In genomic region chr22:21000215-21000986, GRCh38 we compare ENCODE assay signal across 8 cellular contexts. TPM values are rescaled to one million over a fixed set of nuclear protein-coding genes. Genes with fewer than 3 reads are reported as not detected.
A peak's percentile ranks its signal among the peaks of the same experiment; 100 is the strongest.
DNase-seq lines count a peak whose midpoint lies in the region; ATAC-seq and TF ChIP-seq lines count a peak whose summit lies in the region.

No MANE protein-coding gene starts in this region.

- no peaks in the 10 kb centered on the region for H3K9me3 Mint-ChIP-seq in activated CD4-positive, alpha-beta T cell treated with anti-CD3 and anti-CD28 coated beads, Interleukin-2, amount 10 ng/mL, durations not matched to agents 24 days and 14 days
- H3K9me3 Mint-ChIP-seq in activated CD8-positive, alpha-beta memory T cell treated with anti-CD3 and anti-CD28 coated beads, Interleukin-2, amount 10 ng/mL, durations not matched to agents 7 days and 5 days (ENCODE audit: low read depth): no peaks in the 10 kb centered on the region
- no peaks in the 10 kb centered on the region for H3K9me3 Mint-ChIP-seq in immature natural killer cell

- H3K4me1 ChIP-seq in testis: peaks cover 21% of the 10 kb centered on the region

- H3K36me3 Mint-ChIP-seq in activated CD4-positive, alpha-beta T cell treated with anti-CD3 and anti-CD28 coated beads, Interleukin-2, amount 10 ng/mL, durations not matched to agents 24 days and 14 days (ENCODE audit: low read depth): peaks cover 21% of the 10 kb centered on the region
- H3K36me3 Mint-ChIP-seq in activated CD8-positive, alpha-beta memory T cell treated with anti-CD3 and anti-CD28 coated beads, Interleukin-2, amount 10 ng/mL, durations not matched to agents 7 days and 5 days: peaks cover 2% of the 10 kb centered on the region
- no peaks in the 10 kb centered on the region for H3K36me3 Mint-ChIP-seq in immature natural killer cell

- CTCF ChIA-PET in activated CD8-positive, alpha-beta memory T cell treated with anti-CD3 and anti-CD28 coated beads, Interleukin-2, amount 10 ng/mL, durations not matched to agents 7 days and 5 days (lab: Charles Lee): interaction anchor here (0.7 to 1.1 kb wide), 5 partner anchors 9 to 197 kb away, joined by 3 to 5 read pairs (median 4); partner anchors contain the start of gene LZTR1

- peak overlapping the region; percentile 69 to 85 for H3K4me3 ChIP-seq in testis

- no peak for ATAC-seq in activated CD8-positive, alpha-beta memory T cell treated with anti-CD3 and anti-CD28 coated beads, Interleukin-2, amount 10 ng/mL, durations not matched to agents 7 days and 5 days
- ATAC-seq in omental fat pad (ENCODE audit: low FRiP score): no peak

- TF ChIP-seq CTCF in testis (IDR thresholded peaks at IDR 0.05): no peak
- TF ChIP-seq CTCF in omental fat pad (IDR thresholded peaks at IDR 0.05): no peak

- H3K27me3 Mint-ChIP-seq in activated CD4-positive, alpha-beta T cell treated with anti-CD3 and anti-CD28 coated beads, Interleukin-2, amount 10 ng/mL, durations not matched to agents 24 days and 14 days: no peaks in the 10 kb centered on the region
- H3K27me3 Mint-ChIP-seq in activated CD8-positive, alpha-beta memory T cell treated with anti-CD3 and anti-CD28 coated beads, Interleukin-2, amount 10 ng/mL, durations not matched to agents 7 days and 5 days: no peaks in the 10 kb centered on the region
- peaks cover 10 to 14% (median 11%) of the 10 kb centered on the region in 3 donors for H3K27me3 Mint-ChIP-seq in immature natural killer cell (ENCODE audit: low read depth in 3 of 3)

- TF ChIP-seq POLR2A in testis (IDR thresholded peaks at IDR 0.05): no peak

- H3K36me3 ChIP-seq in testis (ENCODE audit: low read depth, missing control alignments): no peaks in the 10 kb centered on the region

- no peaks in the 10 kb centered on the region for H3K9me3 ChIP-seq in testis

- intact Hi-C loops in activated CD4-positive, alpha-beta T cell treated with anti-CD3 and anti-CD28 coated beads, Interleukin-2, amount 10 ng/mL, durations not matched to agents 24 days and 14 days (cut with micrococcal nuclease): loop anchor here (5.0 to 10.0 kb wide), 3 partner anchors 38 to 1146 kb away; partner anchors contain the start of genes GNB1L, RANBP1, RTL10 and TRMT2A
- intact Hi-C loops in testis (cut with DNase I; ENCODE audit: low total_unique reads): no loop called here

- peaks cover 14% of the 10 kb centered on the region for H3K4me1 Mint-ChIP-seq in activated CD4-positive, alpha-beta T cell treated with anti-CD3 and anti-CD28 coated beads, Interleukin-2, amount 10 ng/mL, durations not matched to agents 24 days and 14 days
- peaks cover 28% of the 10 kb centered on the region for H3K4me1 Mint-ChIP-seq in activated CD8-positive, alpha-beta memory T cell treated with anti-CD3 and anti-CD28 coated beads, Interleukin-2, amount 10 ng/mL, durations not matched to agents 7 days and 5 days
- H3K4me1 Mint-ChIP-seq in immature natural killer cell: peaks cover 28 to 35% of the 10 kb centered on the region in 2 donors

- peak overlapping the region; percentile 97 for H3K4me3 Mint-ChIP-seq in activated CD4-positive, alpha-beta T cell treated with anti-CD3 and anti-CD28 coated beads, Interleukin-2, amount 10 ng/mL, durations not matched to agents 24 days and 14 days
- peak overlapping the region; percentile 96 for H3K4me3 Mint-ChIP-seq in activated CD8-positive, alpha-beta memory T cell treated with anti-CD3 and anti-CD28 coated beads, Interleukin-2, amount 10 ng/mL, durations not matched to agents 7 days and 5 days
- H3K4me3 Mint-ChIP-seq in immature natural killer cell: peak overlapping the region; percentile 86 to 98 (median 95)

- WGBS in testis, 2 donors: 19 to 44% methylated on average over 15 to 21 of the region's 21 CpGs

- H3K27ac Mint-ChIP-seq in activated CD4-positive, alpha-beta T cell treated with anti-CD3 and anti-CD28 coated beads, Interleukin-2, amount 10 ng/mL, durations not matched to agents 24 days and 14 days: peak overlapping the region; percentile 99
- peak overlapping the region; percentile 97 for H3K27ac Mint-ChIP-seq in activated CD8-positive, alpha-beta memory T cell treated with anti-CD3 and anti-CD28 coated beads, Interleukin-2, amount 10 ng/mL, durations not matched to agents 7 days and 5 days
- H3K27ac Mint-ChIP-seq in immature natural killer cell: peak overlapping the region; percentile 97 to 100 (median 99)

- peak; percentile 70 for DNase-seq in activated CD4-positive, alpha-beta T cell treated with anti-CD3 and anti-CD28 coated beads, Interleukin-2, amount 10 ng/mL, durations not matched to agents 24 days and 14 days
- no peak for DNase-seq in activated CD4-positive, alpha-beta T cell treated with anti-CD3 and anti-CD28 coated beads, Interleukin-2, amount 50 U/mL, for 4 hours
- DNase-seq in activated CD8-positive, alpha-beta memory T cell treated with anti-CD3 and anti-CD28 coated beads, Interleukin-2, amount 10 ng/mL, durations not matched to agents 7 days and 5 days: no peak
- DNase-seq in immature natural killer cell (no peak), testis (no peak), omental fat pad (ENCODE audit: low spot score) (no peak), kidney glomerular epithelial cell (lab: John Stamatoyannopoulos, UW) (no peak)
- DNase-seq in stimulated activated CD4-positive, alpha-beta T cell treated with anti-CD3 and anti-CD28 coated beads, Interleukin-2, amount 100 ng/mL, for 24 hours: no peak

- H3K27me3 ChIP-seq in testis: no peaks in the 10 kb centered on the region

- peak overlapping the region in 1 of 2 donors; percentile 94 for H3K27ac ChIP-seq in testis

RNA-seq across cellular contexts. Expression of gene THAP7, which starts 1.5 kb away (rescaled TPM):
- total RNA-seq in activated CD4-positive, alpha-beta T cell treated with anti-CD3 and anti-CD28 coated beads, Interleukin-2, amount 10 ng/mL, durations not matched to agents 24 days and 14 days: 30.3 and 31.5 TPM in 2 replicates
- total RNA-seq in activated CD8-positive, alpha-beta memory T cell treated with anti-CD3 and anti-CD28 coated beads, Interleukin-2, amount 10 ng/mL, durations not matched to agents 7 days and 5 days: 10 to 100 TPM; 25.9 to 28.7 TPM
- 10 to 100 TPM; 28.9 to 41.4 (median 32.9) TPM for polyA plus RNA-seq in immature natural killer cell
- total RNA-seq in testis: 10 to 100 TPM; 75.8 to 96.5 TPM
- 60.6 TPM for polyA plus RNA-seq in testis (ENCODE audit: insufficient read depth, low read depth, low replicate concordance)
- 10 to 100 TPM; 27.4 to 34.2 (median 32.8) TPM for total RNA-seq in omental fat pad

RNA-seq across cellular contexts. Expression of gene P2RX6, which starts 14.6 kb away (rescaled TPM):
- not detected in 2 replicates for total RNA-seq in activated CD4-positive, alpha-beta T cell treated with anti-CD3 and anti-CD28 coated beads, Interleukin-2, amount 10 ng/mL, durations not matched to agents 24 days and 14 days
- under 1 TPM; 0.32 to 0.42 TPM for total RNA-seq in activated CD8-positive, alpha-beta memory T cell treated with anti-CD3 and anti-CD28 coated beads, Interleukin-2, amount 10 ng/mL, durations not matched to agents 7 days and 5 days
- polyA plus RNA-seq in immature natural killer cell (not detected), testis (ENCODE audit: insufficient read depth, low read depth, low replicate concordance) (5.2 TPM)
- total RNA-seq in testis (10 to 100 TPM in 1 of 2 donors, 1 to 10 TPM in 1; 7.0 to 24.0 TPM), omental fat pad (1 to 10 TPM in 2 of 4 donors, not detected in 2; 1.0 to 1.9 TPM)

RNA-seq across cellular contexts. Expression of gene LZTR1, which starts 18.3 kb away (rescaled TPM):
- total RNA-seq in activated CD4-positive, alpha-beta T cell treated with anti-CD3 and anti-CD28 coated beads, Interleukin-2, amount 10 ng/mL, durations not matched to agents 24 days and 14 days: 69.9 and 76.4 TPM in 2 replicates
- 10 to 100 TPM; 69.3 to 78.0 TPM for total RNA-seq in activated CD8-positive, alpha-beta memory T cell treated with anti-CD3 and anti-CD28 coated beads, Interleukin-2, amount 10 ng/mL, durations not matched to agents 7 days and 5 days
- polyA plus RNA-seq in immature natural killer cell: 10 to 100 TPM in 2 of 3 donors, 1 to 10 TPM in 1; 8.1 to 18.4 (median 11.1) TPM
- 10 to 100 TPM; 61.5 to 61.6 TPM for total RNA-seq in testis
- 32.4 TPM for polyA plus RNA-seq in testis (ENCODE audit: insufficient read depth, low read depth, low replicate concordance)
- 10 to 100 TPM; 45.8 to 66.5 (median 56.9) TPM for total RNA-seq in omental fat pad

RNA-seq across cellular contexts. Expression of gene SLC7A4, which starts 32.0 kb away (rescaled TPM):
- total RNA-seq in activated CD4-positive, alpha-beta T cell treated with anti-CD3 and anti-CD28 coated beads, Interleukin-2, amount 10 ng/mL, durations not matched to agents 24 days and 14 days: not detected in 2 replicates
- under 1 TPM; 0.16 to 0.53 TPM for total RNA-seq in activated CD8-positive, alpha-beta memory T cell treated with anti-CD3 and anti-CD28 coated beads, Interleukin-2, amount 10 ng/mL, durations not matched to agents 7 days and 5 days
- polyA plus RNA-seq in immature natural killer cell (not detected), testis (ENCODE audit: insufficient read depth, low read depth, low replicate concordance) (54.8 TPM)
- total RNA-seq in testis (10 to 100 TPM; 60.3 to 64.8 TPM), omental fat pad (10 to 100 TPM in 1 of 4 donors, 1 to 10 TPM in 3; 2.2 to 13.0 (median 5.8) TPM)

RNA-seq across cellular contexts. Expression of gene AIFM3, which starts 33.3 kb away (rescaled TPM):
- 0.37 TPM in 1 of 2 replicates, not detected in the other for total RNA-seq in activated CD4-positive, alpha-beta T cell treated with anti-CD3 and anti-CD28 coated beads, Interleukin-2, amount 10 ng/mL, durations not matched to agents 24 days and 14 days
- under 1 TPM; 0.66 to 0.67 TPM for total RNA-seq in activated CD8-positive, alpha-beta memory T cell treated with anti-CD3 and anti-CD28 coated beads, Interleukin-2, amount 10 ng/mL, durations not matched to agents 7 days and 5 days
- polyA plus RNA-seq in immature natural killer cell: 1 to 10 TPM in 1 of 3 donors, under 1 TPM in 1, not detected in 1; 0.30 to 1.4 TPM
- total RNA-seq in testis: 1 to 10 TPM; 1.6 to 2.9 TPM
- polyA plus RNA-seq in testis (ENCODE audit: insufficient read depth, low read depth, low replicate concordance): 0.88 TPM
- 1 to 10 TPM; 1.0 to 2.6 (median 2.0) TPM for total RNA-seq in omental fat pad
